In genomic region chr6:40395066-40395697, GRCh38 we compare ENCODE assay signal across 12 cellular contexts.
A peak's percentile ranks its signal among the peaks of the same experiment; 100 is the strongest.
DNase-seq lines count a peak whose midpoint lies in the region; ATAC-seq, FAIRE-seq and TF ChIP-seq lines count a peak whose summit lies in the region.
"Had no signal": no experiment of that assay in that cellular context is flagged by ENCODE, and none has a peak within 500 bp of the region (broad histone marks: within the 10 kb centered on the region; RNA-seq: fewer than 3 reads in every experiment).

No MANE protein-coding gene starts in this region.

- intact Hi-C loops in HepG2 (cut with micrococcal nuclease; ENCODE audit: unreplicated experiment): no loop called here

- TF ChIP-seq CTCF in HepG2 (CRISPR knock-in tag; IDR thresholded peaks at IDR 0.05): no peak

- CTCF ChIA-PET in HepG2 (lab: Yijun Ruan, JAX; ENCODE audit: low intra/inter-chr PET ratio, low total read pairs): no interaction called here

- POLR2A ChIA-PET in HepG2 (lab: Yijun Ruan, JAX): no interaction called here

- in situ Hi-C loops in HepG2 (cut with HindIII; ENCODE audit: extremely low pct_ligation_motif_present, low pct_unique_long_range_greater_than_20kb): no loop called here

- H4K20me1 ChIP-seq in HepG2 (ENCODE audit: insufficient read depth, low read length): no peaks in the 10 kb centered on the region

- no peak for TF ChIP-seq POLR2A in HepG2 (IDR thresholded peaks at IDR 0.05; ENCODE audit: insufficient read depth in 1 of 2, low read depth in 2 of 2, low read length in 2 of 2)

- H3K79me2 ChIP-seq in HepG2 (ENCODE audit: insufficient read depth, low read length): no peaks in the 10 kb centered on the region

- H3K27me3 ChIP-seq in HepG2 (ENCODE audit: control insufficient read depth in 1 of 2, insufficient read depth in 2 of 2, low read length in 2 of 2): peaks cover 0 to 4% of the 10 kb centered on the region in 2 experiments; a peak in 2 of 5 replicates

- TF ChIP-seq RAD21 in HepG2 (CRISPR knock-in tag; IDR thresholded peaks at IDR 0.05): no peak

- no peaks in the 10 kb centered on the region for H3K9me3 ChIP-seq in HepG2 (ENCODE audit: low read length)

- peaks cover 5% of the 10 kb centered on the region; the same call in 1 of the 2 replicates for H3K4me1 ChIP-seq in HepG2 (ENCODE audit: insufficient read depth, low read length)

- BruUV-seq in HepG2 (replicated peaks; lab: Mats Ljungman, UMichigan): no TSS peak

- no peak overlapping the region for H2AFZ ChIP-seq in HepG2 (ENCODE audit: low read length)

- no peak overlapping the region for H3K4me3 ChIP-seq in HepG2 (replicated peaks in 1 of 3; ENCODE audit: insufficient read depth in 1 of 3, low read depth in 2 of 3, low read length in 3 of 3)

- no peak overlapping the region for H3K9ac ChIP-seq in HepG2 (ENCODE audit: insufficient read depth, low read depth, low read length)

- no peak overlapping the region for H3K4me2 ChIP-seq in HepG2 (ENCODE audit: low read depth, low read length)

- ATAC-seq in HepG2: no peak
- ATAC-seq: activated T-cell treated with anti-CD3 and anti-CD28 coated beads, Interleukin-2, amount 50 U/mL, for 72 hours; SK-N-SH treated with all-trans-retinoic acid at 6 μM for 48 hours had no signal

- TF ChIP-seq EP300 in HepG2 (IDR thresholded peaks at IDR 0.05; ENCODE audit: low read depth in 2 of 2, low read length in 2 of 2) (no peak), HepG2 (CRISPR knock-in tag; IDR thresholded peaks at IDR 0.05; ENCODE audit: borderline replicate concordance) (no peak)

- no peak overlapping the region for H3K27ac ChIP-seq in HepG2 (ENCODE audit: extremely low read length, insufficient read depth, low read length)

- FAIRE-seq in HepG2 (lab: Jason Lieb, UNC): no peak
- FAIRE-seq: astrocyte had no signal

- DNase-seq in EH (ENCODE audit: low read depth) (peak; percentile 15), NCI-H1092 (lab: John Stamatoyannopoulos, UW) (peak; percentile 76), SHP77 (lab: John Stamatoyannopoulos, UW) (peak; percentile 88 to 90), HepG2 (ENCODE audit: low spot score) (no peak), D341Med (ENCODE audit: low spot score) (no peak), KG1 (lab: John Stamatoyannopoulos, UW) (no peak), NOMO-1 (lab: John Stamatoyannopoulos, UW; ENCODE audit: unreplicated experiment in 2 of 2) (no peak)
- DNase-seq: activated CD4-positive, CD25-positive, alpha-beta regulatory T cell; activated T-cell treated with anti-CD3 and anti-CD28 coated beads, Interleukin-2, amount 50 U/mL, for 72 hours; DND-41 had no signal

- WGBS in HepG2 (ENCODE audit: low lambda C conversion rate): 4% methylated on average over 4 of the region's 5 CpGs

- no peaks in the 10 kb centered on the region for H3K36me3 ChIP-seq in HepG2 (replicated peaks in 1 of 2; ENCODE audit: control insufficient read depth in 1 of 2, insufficient read depth in 2 of 2, low read length in 2 of 2)

TF ChIP-seq in HepG2, 621 proteins besides CTCF, POLR2A, EP300 and RAD21:
- TF ChIP-seq ZBTB8A (CRISPR knock-in tag; IDR thresholded peaks at IDR 0.05; ENCODE audit: borderline replicate concordance, low read depth): no peak
- peak; percentile 57; the same call in 1 of the 2 replicates for TF ChIP-seq ZNF768 (CRISPR knock-in tag; IDR thresholded peaks at IDR 0.05)

Comparison
In these comparisons a context has a peak if more than half of its experiments do, and no peak if none do; other contexts are left out.
1. DNase-seq: peak in EH (single experiment), NCI-H1092 (single experiment) and SHP77 (2 of 2); none in HepG2 (single experiment), D341Med (single experiment), KG1 (single experiment) and NOMO-1 (0 of 2).